9 cellular contexts compared by ENCODE assay signal in the genomic region with DNA sequence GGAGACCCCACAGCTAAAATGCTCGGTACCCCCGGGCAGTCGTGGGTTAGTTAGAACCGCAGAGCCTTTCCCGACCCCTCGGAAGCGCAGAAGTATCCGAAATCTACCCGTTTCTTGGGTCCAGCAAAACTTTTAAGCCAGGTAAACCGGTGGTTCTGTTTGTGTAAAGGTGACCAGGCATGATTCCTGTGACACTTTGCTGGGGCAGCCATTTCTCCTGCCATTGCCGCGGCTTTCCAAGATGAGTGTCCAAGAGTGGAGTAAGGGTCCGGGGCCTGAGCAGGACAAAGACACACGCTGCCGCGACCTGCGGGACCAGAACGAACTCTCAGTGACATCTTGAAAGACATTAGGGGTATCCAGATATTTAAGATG. TPM values are rescaled to one million over a fixed set of nuclear protein-coding genes. Genes with fewer than 3 reads are reported as not detected.
A peak's percentile ranks its signal among the peaks of the same experiment; 100 is the strongest.
DNase-seq lines count a peak whose midpoint lies in the region; ATAC-seq and TF ChIP-seq lines count a peak whose summit lies in the region.
"Had no signal": no experiment of that assay in that cellular context is flagged by ENCODE, and none has a peak within 500 bp of the region (broad histone marks: within the 10 kb centered on the region; RNA-seq: fewer than 3 reads in every experiment).

No MANE protein-coding gene starts in this region.

- in situ Hi-C loops in T47D (cut with HindIII; ENCODE audit: low pct_unique_long_range_greater_than_20kb, low sequenced_read_pairs): no loop called here

- no peaks in the 10 kb centered on the region for H3K27me3 ChIP-seq in HCT116 (ENCODE audit: insufficient read depth, low read length)
- H3K27me3 ChIP-seq in lung (ENCODE audit: control insufficient read depth, insufficient read depth): no peaks in the 10 kb centered on the region

- H3K9me3 ChIP-seq in HCT116 (ENCODE audit: control insufficient read depth in 1 of 2, insufficient read depth in 1 of 2, low read depth in 1 of 2, low read length in 2 of 2): no peaks in the 10 kb centered on the region
- H3K9me3 ChIP-seq in lung (ENCODE audit: control insufficient read depth in 2 of 2, insufficient read depth in 1 of 2, low read length in 1 of 2): no peaks in the 10 kb centered on the region

- peak overlapping the region; percentile 88 for H3K9ac ChIP-seq in HCT116 (ENCODE audit: low read length)

- ATAC-seq in HCT116 (peak; percentile 39), lung (ENCODE audit: insufficient read depth, low FRiP score) (no peak), GM19397 (IDR thresholded peaks at IDR 0.05; ENCODE audit: unreplicated experiment) (no peak), HG03196 (IDR thresholded peaks at IDR 0.05; ENCODE audit: unreplicated experiment) (no peak)

- peak overlapping the region; percentile 29 for H2AFZ ChIP-seq in HCT116 (ENCODE audit: low read depth, low read length, poor library complexity, severe bottlenecking)

- H3K4me3 ChIP-seq in HCT116 (replicated peaks in 1 of 2; ENCODE audit: low read depth in 1 of 2, low read length in 2 of 2) (peak overlapping the region; percentile 78 to 94), lung (peak overlapping the region; percentile 69)

- intact Hi-C loops in HCT116 (cut with micrococcal nuclease): loop anchor here (2.0 kb wide), 1 partner anchor 77 kb away; a partner anchor contains a TSS

- no peaks in the 10 kb centered on the region for H3K9me2 ChIP-seq in HCT116 (ENCODE audit: insufficient read depth)

- H3K4me2 ChIP-seq in HCT116 (ENCODE audit: low read length): peak overlapping the region; percentile 82

- RAD21 ChIA-PET in HCT116 (lab: Charles Lee; ENCODE audit: low non-redundant PET in 1 of 2, low total read pairs in 2 of 2, uncharacterized antibody in 2 of 2, unreplicated experiment in 2 of 2): no interaction called here

- 32 to 46% methylated on average over 18 of the region's 18 CpGs for WGBS in lung, 2 donors

- no peaks in the 10 kb centered on the region for H4K20me1 ChIP-seq in HCT116 (ENCODE audit: insufficient read depth)

- POLR2A ChIA-PET in HCT116 (lab: Charles Lee): no interaction called here

- no peak for TF ChIP-seq POLR2A in HCT116 (IDR thresholded peaks at IDR 0.05; ENCODE audit: borderline replicate concordance, extremely low read depth, insufficient read depth, insufficient read length)

- TF ChIP-seq CTCF in 22Rv1 (IDR thresholded peaks at IDR 0.05) (no peak), HCT116 (IDR thresholded peaks at IDR 0.05 in 2 of 3, conservative IDR thresholded peaks at IDR 0.05 in 1 of 3; ENCODE audit: borderline replicate concordance in 1 of 3, insufficient read depth in 1 of 3, low read depth in 2 of 3, low read length in 2 of 3) (no peak), lung (IDR thresholded peaks at IDR 0.05; ENCODE audit: control extremely low read depth, extremely low read depth) (no peak)

- BruUV-seq in HCT116 (replicated peaks; lab: Mats Ljungman, UMichigan): no TSS peak

- 0 out of 2 replicates have a peak, but pooled peaks have one; percentile 1 for TF ChIP-seq RAD21 in HCT116 (IDR thresholded peaks at IDR 0.05; ENCODE audit: low read depth)

- CTCF ChIA-PET in HCT116 (lab: Charles Lee): no interaction called here

- DNase-seq in HCT116 (ENCODE audit: low read depth, low spot score): peak; percentile 7
- peak; percentile 46 to 55 for DNase-seq in T47D (ENCODE audit: low read depth in 1 of 2, low spot score in 1 of 2)
- no peak for DNase-seq in lung (ENCODE audit: low spot score)
- no peak for DNase-seq in stimulated activated naive CD4-positive, alpha-beta T cell treated with Interleukin-2 at 50 U/mL for 16 hours (lab: John Stamatoyannopoulos, UW)
- DNase-seq in NCI-H524 treated with DMSO at 0.1 percent for 48 hours (lab: John Stamatoyannopoulos, UW): no peak

- H3K36me3 ChIP-seq in HCT116 (ENCODE audit: control insufficient read depth in 1 of 2, insufficient read depth in 2 of 2, low read length in 2 of 2) (peaks cover 3 to 16% of the 10 kb centered on the region in 2 experiments; a peak in 2 of 4 replicates), lung (ENCODE audit: control insufficient read depth in 2 of 2, insufficient read depth in 2 of 2, low read length in 2 of 2) (peaks cover 1 to 3% of the 10 kb centered on the region in 2 donors)

- H3K27ac ChIP-seq in 22Rv1 (peak overlapping the region; percentile 98), HCT116 (ENCODE audit: low read depth, low read length) (peak overlapping the region; percentile 92), lung (ENCODE audit: low read depth in 1 of 2, low read length in 1 of 2) (peak overlapping the region in 1 of 2 donors; percentile 89)

- H3K79me2 ChIP-seq in HCT116 (ENCODE audit: insufficient read depth, low read length): peaks cover 13% of the 10 kb centered on the region

- H3K4me1 ChIP-seq in HCT116 (ENCODE audit: control insufficient read depth in 1 of 2, insufficient read depth in 2 of 2, low read length in 2 of 2) (peaks cover 5 to 17% of the 10 kb centered on the region in 2 experiments; a peak in 3 of 4 replicates), lung (ENCODE audit: control insufficient read depth in 2 of 2, insufficient read depth in 2 of 2, low read length in 2 of 2) (peaks cover 0 to 3% of the 10 kb centered on the region in 2 donors)

TF ChIP-seq in HCT116, 20 proteins besides CTCF, POLR2A, EP300 and RAD21:
- TF ChIP-seq YY1 (IDR thresholded peaks at IDR 0.05; ENCODE audit: extremely low read depth, insufficient replicate concordance, low read depth, low read length): peak; percentile 72
- no peak for TF ChIP-seq FOSL1 (IDR thresholded peaks at IDR 0.05; ENCODE audit: low read depth)

RNA-seq across cellular contexts. Expression of a gene that starts 0.7 kb away (rescaled TPM):
- total RNA-seq in HCT116 (2021; ENCODE audit: unreplicated experiment) (21.6 TPM), lung (10 to 100 TPM; 25.6 to 39.6 TPM)
- 8.1 and 9.5 TPM in 2 replicates for polyA plus RNA-seq in HCT116 (2012)
- polyA plus RNA-seq in lung: 1 to 10 TPM; 5.6 to 6.2 TPM
- total RNA-seq: SK-MEL-5 had no signal

RNA-seq across cellular contexts. Expression of a gene that starts 46.0 kb away (rescaled TPM):
- total RNA-seq in HCT116 (2021; ENCODE audit: unreplicated experiment) (29.0 TPM), lung (10 to 100 TPM; 18.6 to 39.8 TPM)
- 13.6 and 18.2 TPM in 2 replicates for polyA plus RNA-seq in HCT116 (2012)
- 10 to 100 TPM in 1 of 2 donors, 1 to 10 TPM in 1; 10.0 to 10.9 TPM for polyA plus RNA-seq in lung

RNA-seq across cellular contexts. Expression of a gene that starts 46.3 kb away (rescaled TPM):
- 33.4 TPM for total RNA-seq in HCT116 (2021; ENCODE audit: unreplicated experiment)
- 17.1 and 25.3 TPM in 2 replicates for polyA plus RNA-seq in HCT116 (2012)
- total RNA-seq in lung: 10 to 100 TPM; 20.6 to 33.1 TPM
- polyA plus RNA-seq in lung: 10 to 100 TPM; 34.4 to 38.0 TPM

RNA-seq across cellular contexts. Expression of a gene that starts 46.3 kb away (rescaled TPM):
- total RNA-seq in HCT116 (2021; ENCODE audit: unreplicated experiment): 92.0 TPM
- 83.9 and 109 TPM in 2 replicates for polyA plus RNA-seq in HCT116 (2012)
- total RNA-seq in lung: 10 to 100 TPM; 37.3 to 39.6 TPM
- 10 to 100 TPM; 50.7 to 56.7 TPM for polyA plus RNA-seq in lung

Comparison
In these comparisons a context has a peak if more than half of its experiments do, and no peak if none do; other contexts are left out.
1. DNase-seq: peak in HCT116 (single experiment) and T47D (2 of 2); none in lung (single experiment), stimulated activated naive CD4-positive, alpha-beta T cell treated with Interleukin-2 at 50 U/mL for 16 hours (single experiment) and NCI-H524 treated with DMSO at 0.1 percent for 48 hours (single experiment).